1 cellular context compared by ENCODE assay signal in the genomic region with DNA sequence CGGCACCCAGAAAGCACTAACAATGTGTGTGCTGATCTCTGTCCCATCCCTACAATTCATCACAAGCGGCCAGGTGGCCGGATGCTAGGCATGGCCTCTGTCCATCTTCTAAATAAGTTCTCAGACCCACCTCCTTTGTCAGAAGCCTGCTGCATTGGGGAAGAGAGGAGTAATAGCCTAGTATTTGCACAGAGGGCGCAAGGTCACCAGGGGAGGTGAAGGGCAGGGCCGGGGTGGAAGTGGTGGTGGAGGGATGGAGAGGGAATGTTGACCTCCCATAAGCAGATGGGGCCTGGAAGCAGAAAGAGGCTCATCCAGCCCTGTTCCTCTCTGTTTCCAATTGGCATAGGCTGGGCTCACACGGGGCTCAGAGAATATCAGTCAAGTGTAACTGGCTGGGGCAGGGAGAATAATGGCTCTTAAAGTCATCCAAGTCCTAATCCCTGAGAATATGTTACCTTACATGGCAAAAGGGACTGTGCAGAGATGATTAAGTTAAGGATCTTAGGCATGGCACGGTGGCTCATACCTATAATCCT.
TF ChIP-seq lines count a peak whose summit lies in the region.

No MANE protein-coding gene starts in this region.

TF ChIP-seq in HepG2, 621 proteins besides CTCF, POLR2A, EP300 and RAD21:
- TF ChIP-seq ZNF761 (CRISPR knock-in tag; conservative IDR thresholded peaks at IDR 0.05) = no peak
- TF ChIP-seq, protein P1, sequence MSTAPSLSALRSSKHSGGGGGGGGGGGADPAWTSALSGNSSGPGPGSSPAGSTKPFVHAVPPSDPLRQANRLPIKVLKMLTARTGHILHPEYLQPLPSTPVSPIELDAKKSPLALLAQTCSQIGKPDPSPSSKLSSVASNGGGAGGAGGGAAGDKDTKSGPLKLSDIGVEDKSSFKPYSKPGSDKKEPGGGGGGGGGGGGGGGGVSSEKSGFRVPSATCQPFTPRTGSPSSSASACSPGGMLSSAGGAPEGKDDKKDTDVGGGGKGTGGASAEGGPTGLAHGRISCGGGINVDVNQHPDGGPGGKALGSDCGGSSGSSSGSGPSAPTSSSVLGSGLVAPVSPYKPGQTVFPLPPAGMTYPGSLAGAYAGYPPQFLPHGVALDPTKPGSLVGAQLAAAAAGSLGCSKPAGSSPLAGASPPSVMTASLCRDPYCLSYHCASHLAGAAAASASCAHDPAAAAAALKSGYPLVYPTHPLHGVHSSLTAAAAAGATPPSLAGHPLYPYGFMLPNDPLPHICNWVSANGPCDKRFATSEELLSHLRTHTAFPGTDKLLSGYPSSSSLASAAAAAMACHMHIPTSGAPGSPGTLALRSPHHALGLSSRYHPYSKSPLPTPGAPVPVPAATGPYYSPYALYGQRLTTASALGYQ (CRISPR knock-in tag; IDR thresholded peaks at IDR 0.05) = no peak
- TF ChIP-seq, protein P2, sequence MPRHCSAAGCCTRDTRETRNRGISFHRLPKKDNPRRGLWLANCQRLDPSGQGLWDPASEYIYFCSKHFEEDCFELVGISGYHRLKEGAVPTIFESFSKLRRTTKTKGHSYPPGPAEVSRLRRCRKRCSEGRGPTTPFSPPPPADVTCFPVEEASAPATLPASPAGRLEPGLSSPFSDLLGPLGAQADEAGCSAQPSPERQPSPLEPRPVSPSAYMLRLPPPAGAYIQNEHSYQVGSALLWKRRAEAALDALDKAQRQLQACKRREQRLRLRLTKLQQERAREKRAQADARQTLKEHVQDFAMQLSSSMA (CRISPR knock-in tag; IDR thresholded peaks at IDR 0.05) = no peak
- TF ChIP-seq KDM3A (CRISPR knock-in tag; IDR thresholded peaks at IDR 0.05; ENCODE audit: low read depth) = no peak
- peak; percentile 21 to 50; a peak in 1 of 4 replicates for TF ChIP-seq NR2F1 (CRISPR knock-in tag; IDR thresholded peaks at IDR 0.05)
- no peak for TF ChIP-seq ARHGAP35 (CRISPR knock-in tag; IDR thresholded peaks at IDR 0.05; ENCODE audit: borderline replicate concordance)
- TF ChIP-seq FOXK2 (IDR thresholded peaks at IDR 0.05) = no peak
- TF ChIP-seq ZMYM3 (CRISPR knock-in tag; IDR thresholded peaks at IDR 0.05) = no peak
- TF ChIP-seq KLF13 (CRISPR knock-in tag; IDR thresholded peaks at IDR 0.05) = no peak
- peak; percentile 48; the same call in 1 of the 2 replicates for TF ChIP-seq NR2F2 (IDR thresholded peaks at IDR 0.05; ENCODE audit: borderline replicate concordance, low read depth)
- no peak for TF ChIP-seq ZNF768 (CRISPR knock-in tag; IDR thresholded peaks at IDR 0.05)
- TF ChIP-seq PITX1 (CRISPR knock-in tag; IDR thresholded peaks at IDR 0.05) = 0 out of 2 replicates have a peak, but pooled peaks have one; percentile 20
- no peak for TF ChIP-seq ZNF329 (CRISPR knock-in tag; IDR thresholded peaks at IDR 0.05; ENCODE audit: low read depth)
- no peak for TF ChIP-seq ZNF225 (CRISPR knock-in tag; IDR thresholded peaks at IDR 0.05)
- TF ChIP-seq, protein P3, sequence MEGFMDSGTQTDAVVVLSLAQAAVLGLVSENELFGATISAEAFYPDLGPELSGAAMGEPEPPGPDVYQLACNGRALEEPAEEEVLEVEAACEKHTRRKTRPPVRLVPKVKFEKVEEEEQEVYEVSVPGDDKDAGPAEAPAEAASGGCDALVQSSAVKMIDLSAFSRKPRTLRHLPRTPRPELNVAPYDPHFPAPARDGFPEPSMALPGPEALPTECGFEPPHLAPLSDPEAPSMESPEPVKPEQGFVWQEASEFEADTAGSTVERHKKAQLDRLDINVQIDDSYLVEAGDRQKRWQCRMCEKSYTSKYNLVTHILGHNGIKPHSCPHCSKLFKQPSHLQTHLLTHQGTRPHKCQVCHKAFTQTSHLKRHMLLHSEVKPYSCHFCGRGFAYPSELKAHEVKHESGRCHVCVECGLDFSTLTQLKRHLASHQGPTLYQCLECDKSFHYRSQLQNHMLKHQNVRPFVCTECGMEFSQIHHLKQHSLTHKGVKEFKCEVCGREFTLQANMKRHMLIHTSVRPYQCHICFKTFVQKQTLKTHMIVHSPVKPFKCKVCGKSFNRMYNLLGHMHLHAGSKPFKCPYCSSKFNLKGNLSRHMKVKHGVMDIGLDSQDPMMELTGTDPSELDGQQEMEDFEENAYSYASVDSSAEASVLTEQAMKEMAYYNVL (CRISPR knock-in tag; IDR thresholded peaks at IDR 0.05; ENCODE audit: borderline replicate concordance) = 0 out of 2 replicates have a peak, but pooled peaks have one; percentile 30
- no peak for TF ChIP-seq ZNF792 (CRISPR knock-in tag; IDR thresholded peaks at IDR 0.05)
- TF ChIP-seq, protein P4, sequence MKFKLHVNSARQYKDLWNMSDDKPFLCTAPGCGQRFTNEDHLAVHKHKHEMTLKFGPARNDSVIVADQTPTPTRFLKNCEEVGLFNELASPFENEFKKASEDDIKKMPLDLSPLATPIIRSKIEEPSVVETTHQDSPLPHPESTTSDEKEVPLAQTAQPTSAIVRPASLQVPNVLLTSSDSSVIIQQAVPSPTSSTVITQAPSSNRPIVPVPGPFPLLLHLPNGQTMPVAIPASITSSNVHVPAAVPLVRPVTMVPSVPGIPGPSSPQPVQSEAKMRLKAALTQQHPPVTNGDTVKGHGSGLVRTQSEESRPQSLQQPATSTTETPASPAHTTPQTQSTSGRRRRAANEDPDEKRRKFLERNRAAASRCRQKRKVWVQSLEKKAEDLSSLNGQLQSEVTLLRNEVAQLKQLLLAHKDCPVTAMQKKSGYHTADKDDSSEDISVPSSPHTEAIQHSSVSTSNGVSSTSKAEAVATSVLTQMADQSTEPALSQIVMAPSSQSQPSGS (CRISPR knock-in tag; IDR thresholded peaks at IDR 0.05) = no peak
- TF ChIP-seq NAIF1 (CRISPR knock-in tag; IDR thresholded peaks at IDR 0.05; ENCODE audit: borderline replicate concordance) = no peak
- no peak for TF ChIP-seq ZFP37 (CRISPR knock-in tag; IDR thresholded peaks at IDR 0.05; ENCODE audit: borderline replicate concordance)
- no peak for TF ChIP-seq PHF5A (CRISPR knock-in tag; IDR thresholded peaks at IDR 0.05; ENCODE audit: low read depth, unreplicated experiment)
- TF ChIP-seq NR2F6 (IDR thresholded peaks at IDR 0.05) = peak; percentile 75
- TF ChIP-seq NR2F6 (CRISPR knock-in tag; IDR thresholded peaks at IDR 0.05) = peak; percentile 85
- TF ChIP-seq, protein P5, sequence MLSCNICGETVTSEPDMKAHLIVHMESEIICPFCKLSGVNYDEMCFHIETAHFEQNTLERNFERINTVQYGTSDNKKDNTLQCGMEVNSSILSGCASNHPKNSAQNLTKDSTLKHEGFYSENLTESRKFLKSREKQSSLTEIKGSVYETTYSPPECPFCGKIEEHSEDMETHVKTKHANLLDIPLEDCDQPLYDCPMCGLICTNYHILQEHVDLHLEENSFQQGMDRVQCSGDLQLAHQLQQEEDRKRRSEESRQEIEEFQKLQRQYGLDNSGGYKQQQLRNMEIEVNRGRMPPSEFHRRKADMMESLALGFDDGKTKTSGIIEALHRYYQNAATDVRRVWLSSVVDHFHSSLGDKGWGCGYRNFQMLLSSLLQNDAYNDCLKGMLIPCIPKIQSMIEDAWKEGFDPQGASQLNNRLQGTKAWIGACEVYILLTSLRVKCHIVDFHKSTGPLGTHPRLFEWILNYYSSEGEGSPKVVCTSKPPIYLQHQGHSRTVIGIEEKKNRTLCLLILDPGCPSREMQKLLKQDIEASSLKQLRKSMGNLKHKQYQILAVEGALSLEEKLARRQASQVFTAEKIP (CRISPR knock-in tag; IDR thresholded peaks at IDR 0.05; ENCODE audit: borderline replicate concordance) = no peak
- peak; percentile 86 for TF ChIP-seq ESRRA (CRISPR knock-in tag; IDR thresholded peaks at IDR 0.05; ENCODE audit: low read depth)
- TF ChIP-seq ZNF234 (CRISPR knock-in tag; conservative IDR thresholded peaks at IDR 0.05) = no peak
- TF ChIP-seq, protein P6, sequence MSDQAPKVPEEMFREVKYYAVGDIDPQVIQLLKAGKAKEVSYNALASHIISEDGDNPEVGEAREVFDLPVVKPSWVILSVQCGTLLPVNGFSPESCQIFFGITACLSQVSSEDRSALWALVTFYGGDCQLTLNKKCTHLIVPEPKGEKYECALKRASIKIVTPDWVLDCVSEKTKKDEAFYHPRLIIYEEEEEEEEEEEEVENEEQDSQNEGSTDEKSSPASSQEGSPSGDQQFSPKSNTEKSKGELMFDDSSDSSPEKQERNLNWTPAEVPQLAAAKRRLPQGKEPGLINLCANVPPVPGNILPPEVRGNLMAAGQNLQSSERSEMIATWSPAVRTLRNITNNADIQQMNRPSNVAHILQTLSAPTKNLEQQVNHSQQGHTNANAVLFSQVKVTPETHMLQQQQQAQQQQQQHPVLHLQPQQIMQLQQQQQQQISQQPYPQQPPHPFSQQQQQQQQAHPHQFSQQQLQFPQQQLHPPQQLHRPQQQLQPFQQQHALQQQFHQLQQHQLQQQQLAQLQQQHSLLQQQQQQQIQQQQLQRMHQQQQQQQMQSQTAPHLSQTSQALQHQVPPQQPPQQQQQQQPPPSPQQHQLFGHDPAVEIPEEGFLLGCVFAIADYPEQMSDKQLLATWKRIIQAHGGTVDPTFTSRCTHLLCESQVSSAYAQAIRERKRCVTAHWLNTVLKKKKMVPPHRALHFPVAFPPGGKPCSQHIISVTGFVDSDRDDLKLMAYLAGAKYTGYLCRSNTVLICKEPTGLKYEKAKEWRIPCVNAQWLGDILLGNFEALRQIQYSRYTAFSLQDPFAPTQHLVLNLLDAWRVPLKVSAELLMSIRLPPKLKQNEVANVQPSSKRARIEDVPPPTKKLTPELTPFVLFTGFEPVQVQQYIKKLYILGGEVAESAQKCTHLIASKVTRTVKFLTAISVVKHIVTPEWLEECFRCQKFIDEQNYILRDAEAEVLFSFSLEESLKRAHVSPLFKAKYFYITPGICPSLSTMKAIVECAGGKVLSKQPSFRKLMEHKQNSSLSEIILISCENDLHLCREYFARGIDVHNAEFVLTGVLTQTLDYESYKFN (CRISPR knock-in tag; conservative IDR thresholded peaks at IDR 0.05) = no peak
- TF ChIP-seq SRSF1 (optimal IDR thresholded peaks at IDR 0.05; ENCODE audit: low read depth, low read length) = no peak
- no peak for TF ChIP-seq ATF7 (IDR thresholded peaks at IDR 0.05)
- TF ChIP-seq ATF7 (CRISPR knock-in tag; IDR thresholded peaks at IDR 0.05) = no peak
- TF ChIP-seq, protein P7, sequence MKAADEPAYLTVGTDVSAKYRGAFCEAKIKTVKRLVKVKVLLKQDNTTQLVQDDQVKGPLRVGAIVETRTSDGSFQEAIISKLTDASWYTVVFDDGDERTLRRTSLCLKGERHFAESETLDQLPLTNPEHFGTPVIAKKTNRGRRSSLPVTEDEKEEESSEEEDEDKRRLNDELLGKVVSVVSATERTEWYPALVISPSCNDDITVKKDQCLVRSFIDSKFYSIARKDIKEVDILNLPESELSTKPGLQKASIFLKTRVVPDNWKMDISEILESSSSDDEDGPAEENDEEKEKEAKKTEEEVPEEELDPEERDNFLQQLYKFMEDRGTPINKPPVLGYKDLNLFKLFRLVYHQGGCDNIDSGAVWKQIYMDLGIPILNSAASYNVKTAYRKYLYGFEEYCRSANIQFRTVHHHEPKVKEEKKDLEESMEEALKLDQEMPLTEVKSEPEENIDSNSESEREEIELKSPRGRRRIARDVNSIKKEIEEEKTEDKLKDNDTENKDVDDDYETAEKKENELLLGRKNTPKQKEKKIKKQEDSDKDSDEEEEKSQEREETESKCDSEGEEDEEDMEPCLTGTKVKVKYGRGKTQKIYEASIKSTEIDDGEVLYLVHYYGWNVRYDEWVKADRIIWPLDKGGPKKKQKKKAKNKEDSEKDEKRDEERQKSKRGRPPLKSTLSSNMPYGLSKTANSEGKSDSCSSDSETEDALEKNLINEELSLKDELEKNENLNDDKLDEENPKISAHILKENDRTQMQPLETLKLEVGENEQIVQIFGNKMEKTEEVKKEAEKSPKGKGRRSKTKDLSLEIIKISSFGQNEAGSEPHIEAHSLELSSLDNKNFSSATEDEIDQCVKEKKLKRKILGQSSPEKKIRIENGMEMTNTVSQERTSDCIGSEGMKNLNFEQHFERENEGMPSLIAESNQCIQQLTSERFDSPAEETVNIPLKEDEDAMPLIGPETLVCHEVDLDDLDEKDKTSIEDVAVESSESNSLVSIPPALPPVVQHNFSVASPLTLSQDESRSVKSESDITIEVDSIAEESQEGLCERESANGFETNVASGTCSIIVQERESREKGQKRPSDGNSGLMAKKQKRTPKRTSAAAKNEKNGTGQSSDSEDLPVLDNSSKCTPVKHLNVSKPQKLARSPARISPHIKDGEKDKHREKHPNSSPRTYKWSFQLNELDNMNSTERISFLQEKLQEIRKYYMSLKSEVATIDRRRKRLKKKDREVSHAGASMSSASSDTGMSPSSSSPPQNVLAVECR (CRISPR knock-in tag; IDR thresholded peaks at IDR 0.05; ENCODE audit: borderline replicate concordance) = 0 out of 2 replicates have a peak, but pooled peaks have one; percentile 7
- no peak for TF ChIP-seq HNRNPLL (IDR thresholded peaks at IDR 0.05; ENCODE audit: low read depth, low read length, poor library complexity, severe bottlenecking)
- no peak for TF ChIP-seq ZFX (CRISPR knock-in tag; IDR thresholded peaks at IDR 0.05; ENCODE audit: low read depth)
- TF ChIP-seq RARA (CRISPR knock-in tag; IDR thresholded peaks at IDR 0.05) = peak; percentile 40; the same call in 1 of the 2 replicates
- TF ChIP-seq, protein P8, sequence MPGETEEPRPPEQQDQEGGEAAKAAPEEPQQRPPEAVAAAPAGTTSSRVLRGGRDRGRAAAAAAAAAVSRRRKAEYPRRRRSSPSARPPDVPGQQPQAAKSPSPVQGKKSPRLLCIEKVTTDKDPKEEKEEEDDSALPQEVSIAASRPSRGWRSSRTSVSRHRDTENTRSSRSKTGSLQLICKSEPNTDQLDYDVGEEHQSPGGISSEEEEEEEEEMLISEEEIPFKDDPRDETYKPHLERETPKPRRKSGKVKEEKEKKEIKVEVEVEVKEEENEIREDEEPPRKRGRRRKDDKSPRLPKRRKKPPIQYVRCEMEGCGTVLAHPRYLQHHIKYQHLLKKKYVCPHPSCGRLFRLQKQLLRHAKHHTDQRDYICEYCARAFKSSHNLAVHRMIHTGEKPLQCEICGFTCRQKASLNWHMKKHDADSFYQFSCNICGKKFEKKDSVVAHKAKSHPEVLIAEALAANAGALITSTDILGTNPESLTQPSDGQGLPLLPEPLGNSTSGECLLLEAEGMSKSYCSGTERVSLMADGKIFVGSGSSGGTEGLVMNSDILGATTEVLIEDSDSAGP (CRISPR knock-in tag; IDR thresholded peaks at IDR 0.05; ENCODE audit: borderline replicate concordance) = no peak
- no peak for TF ChIP-seq ZNF143 (CRISPR knock-in tag; IDR thresholded peaks at IDR 0.05)
- TF ChIP-seq, protein P9, sequence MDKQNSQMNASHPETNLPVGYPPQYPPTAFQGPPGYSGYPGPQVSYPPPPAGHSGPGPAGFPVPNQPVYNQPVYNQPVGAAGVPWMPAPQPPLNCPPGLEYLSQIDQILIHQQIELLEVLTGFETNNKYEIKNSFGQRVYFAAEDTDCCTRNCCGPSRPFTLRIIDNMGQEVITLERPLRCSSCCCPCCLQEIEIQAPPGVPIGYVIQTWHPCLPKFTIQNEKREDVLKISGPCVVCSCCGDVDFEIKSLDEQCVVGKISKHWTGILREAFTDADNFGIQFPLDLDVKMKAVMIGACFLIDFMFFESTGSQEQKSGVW (CRISPR knock-in tag; IDR thresholded peaks at IDR 0.05; ENCODE audit: borderline replicate concordance) = no peak
- TF ChIP-seq, protein P10, sequence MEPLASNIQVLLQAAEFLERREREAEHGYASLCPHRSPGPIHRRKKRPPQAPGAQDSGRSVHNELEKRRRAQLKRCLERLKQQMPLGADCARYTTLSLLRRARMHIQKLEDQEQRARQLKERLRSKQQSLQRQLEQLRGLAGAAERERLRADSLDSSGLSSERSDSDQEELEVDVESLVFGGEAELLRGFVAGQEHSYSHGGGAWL (CRISPR knock-in tag; IDR thresholded peaks at IDR 0.05) = no peak
